9 cellular contexts compared by ENCODE assay signal in genomic region chr11:12079726-12080556, GRCh38. TPM values are rescaled to one million over a fixed set of nuclear protein-coding genes. Genes with fewer than 3 reads are reported as not detected.
DNase-seq lines count a peak whose midpoint lies in the region; ATAC-seq and TF ChIP-seq lines count a peak whose summit lies in the region.
"Had no signal": no experiment of that assay in that cellular context is flagged by ENCODE, and none has a peak within 500 bp of the region (broad histone marks: within the 10 kb centered on the region; RNA-seq: fewer than 3 reads in every experiment).

No MANE protein-coding gene starts in this region.

- H2AFZ ChIP-seq in GM23248: no peak overlapping the region

- H3F3A ChIP-seq in GM23248 (ENCODE audit: insufficient read depth): peaks cover 57% of the 10 kb centered on the region

- H3K27me3 ChIP-seq in GM23248 (replicated peaks; ENCODE audit: insufficient read depth) (no peaks in the 10 kb centered on the region), ascending aorta (no peaks in the 10 kb centered on the region), left ventricle myocardium inferior (ENCODE audit: low read depth) (no peaks in the 10 kb centered on the region), skeletal muscle satellite cell (ENCODE audit: control insufficient read depth, insufficient read depth, low read length) (no peaks in the 10 kb centered on the region)

- peak; percentile 97 for DNase-seq in GM23248
- DNase-seq in ascending aorta (ENCODE audit: low spot score in 2 of 2): peak; percentile 75 to 95
- peak; percentile 52 for DNase-seq in left ventricle myocardium inferior
- no peak for DNase-seq in COR-L47 (lab: John Stamatoyannopoulos, UW)
- DNase-seq in NK-92 treated with Interleukin-12 subunit alpha and Interleukin-12 subunit beta, amount 100 ng/mL, for 24 hours (lab: John Stamatoyannopoulos, UW): no peak
- DNase-seq in MV-4-11 (lab: John Stamatoyannopoulos, UW): no peak
- DNase-seq: NCI-H345 had no signal

- WGBS in GM23248 (ENCODE audit: low coverage in 1 of 2, low lambda C conversion rate in 2 of 2, missing lambda C conversion rate in 2 of 2), 2 experiments: 15 to 18% methylated on average over 13 of the region's 13 CpGs

- peak overlapping the region; percentile 100 for H3K27ac ChIP-seq in GM23248
- peak overlapping the region; percentile 83 to 91 for H3K27ac ChIP-seq in ascending aorta
- peak overlapping the region; percentile 51 for H3K27ac ChIP-seq in left ventricle myocardium inferior (replicated peaks)

- in situ Hi-C loops in GM23248 (cut with MboI): no loop called here

- H3K4me3 ChIP-seq in GM23248 (0 out of 2 replicates have a peak overlapping the region, but pooled peaks have one; percentile 9), ascending aorta (no peak overlapping the region), left ventricle myocardium inferior (no peak overlapping the region), skeletal muscle satellite cell (ENCODE audit: low read length) (no peak overlapping the region)

- H3K36me3 ChIP-seq in GM23248 (ENCODE audit: low read depth) (no peaks in the 10 kb centered on the region), ascending aorta (no peaks in the 10 kb centered on the region), left ventricle myocardium inferior (no peaks in the 10 kb centered on the region), skeletal muscle satellite cell (ENCODE audit: insufficient read depth, low read length) (no peaks in the 10 kb centered on the region)

- H3K4me1 ChIP-seq in GM23248 (ENCODE audit: insufficient read depth) (peaks cover 44% of the 10 kb centered on the region), ascending aorta (peaks cover 16 to 40% of the 10 kb centered on the region in 2 donors), left ventricle myocardium inferior (peaks cover under 1% of the 10 kb centered on the region), skeletal muscle satellite cell (ENCODE audit: control insufficient read depth, insufficient read depth, low read length) (peaks cover 54% of the 10 kb centered on the region)

- no peak for ATAC-seq in GM21529 (IDR thresholded peaks at IDR 0.05; ENCODE audit: unreplicated experiment)

- H3K79me2 ChIP-seq in GM23248 (ENCODE audit: insufficient read depth): no peaks in the 10 kb centered on the region

- intact Hi-C loops in ascending aorta (cut with DNase I) (no loop called here), left ventricle myocardium inferior (cut with micrococcal nuclease) (loop anchor here (10.0 kb wide), 1 partner anchor 155 kb away; no protein-coding TSS in a partner anchor)

- TF ChIP-seq CTCF in ascending aorta (IDR thresholded peaks at IDR 0.05): no peak
- TF ChIP-seq CTCF in left ventricle myocardium inferior (IDR thresholded peaks at IDR 0.05; ENCODE audit: borderline replicate concordance): no peak

- no peaks in the 10 kb centered on the region for H3K9me2 ChIP-seq in GM23248 (ENCODE audit: insufficient read depth)

- no peaks in the 10 kb centered on the region for H4K20me1 ChIP-seq in GM23248 (ENCODE audit: insufficient read depth)

- H3K4me2 ChIP-seq in GM23248 (ENCODE audit: unreplicated experiment): peak overlapping the region; percentile 81
- peak overlapping the region; percentile 41 for H3K4me2 ChIP-seq in skeletal muscle satellite cell (ENCODE audit: low read length)

- H3K9ac ChIP-seq in GM23248 (peak overlapping the region; percentile 87), skeletal muscle satellite cell (ENCODE audit: low read depth, low read length) (peak overlapping the region; percentile 89)

- H3K9me3 ChIP-seq in GM23248 (ENCODE audit: low read depth) (no peaks in the 10 kb centered on the region), ascending aorta (no peaks in the 10 kb centered on the region), left ventricle myocardium inferior (replicated peaks) (no peaks in the 10 kb centered on the region), skeletal muscle satellite cell (replicated peaks; ENCODE audit: low read length) (no peaks in the 10 kb centered on the region)

RNA-seq across cellular contexts. Expression of gene MICAL2, which starts 30.4 kb away (rescaled TPM):
- 158 and 182 TPM in 2 replicates for total RNA-seq in GM23248 (2014; rRNA removed; shearing (Covaris generic))
- 81.6 and 83.3 TPM in 2 replicates for polyA plus RNA-seq in GM23248 (2016; fragmentation: Nextera tagmentation; extraction: Ambion mirVana)
- total RNA-seq in ascending aorta (237 TPM), left ventricle myocardium inferior (85.0 TPM)
- 25.6 and 43.9 TPM in 2 replicates for total RNA-seq in skeletal muscle satellite cell (2012; rRNA removed)

Comparison
In these comparisons a context has a peak if more than half of its experiments do, and no peak if none do; other contexts are left out.
1. DNase-seq: peak in GM23248 (single experiment), ascending aorta (2 of 2) and left ventricle myocardium inferior (single experiment); none in COR-L47 (single experiment), NK-92 treated with Interleukin-12 subunit alpha and Interleukin-12 subunit beta, amount 100 ng/mL, for 24 hours (single experiment) and MV-4-11 (single experiment).
2. Peak in every context shown above with its lines, with median percentiles within 50 percentile points of each other: H3K27ac ChIP-seq.